In genomic region chr11:8652140-8652539, GRCh38 we compare ENCODE assay signal across 1 cellular context.
TF ChIP-seq lines count a peak whose summit lies in the region.

No MANE protein-coding gene starts in this region.

TF ChIP-seq in K562, 482 proteins besides CTCF, POLR2A, EP300 and RAD21 (continued from another document):
- TF ChIP-seq ZNF280A (IDR thresholded peaks at IDR 0.05; ENCODE audit: low read depth, partially characterized antibody) (no peak), ZNF668 (CRISPR knock-in tag; IDR thresholded peaks at IDR 0.05) (no peak)
